ENCODE assay signal across 9 cellular contexts in genomic region chr9:84670106-84670800, GRCh38. TPM values are rescaled to one million over a fixed set of nuclear protein-coding genes. Genes with fewer than 3 reads are reported as not detected.
A peak's percentile ranks its signal among the peaks of the same experiment; 100 is the strongest.
DNase-seq lines count a peak whose midpoint lies in the region; ATAC-seq and TF ChIP-seq lines count a peak whose summit lies in the region.
"Had no signal": no experiment of that assay in that cellular context is flagged by ENCODE, and none has a peak within 500 bp of the region (broad histone marks: within the 10 kb centered on the region; RNA-seq: fewer than 3 reads in every experiment).

No MANE protein-coding gene starts in this region.

- H3F3A ChIP-seq in MM.1S (ENCODE audit: insufficient read depth, low read length), result peaks cover 4% of the 10 kb centered on the region; the same call in 1 of the 2 replicates

- H4K20me1 ChIP-seq in MM.1S (ENCODE audit: insufficient read depth, low read length) (no peaks in the 10 kb centered on the region), fibroblast of lung (ENCODE audit: control insufficient read depth, extremely low read depth, insufficient read depth, low read length) (no peaks in the 10 kb centered on the region)

- no peak overlapping the region for H3K4me3 ChIP-seq in CD4-positive, alpha-beta memory T cell (ENCODE audit: low read length in 2 of 2)
- H3K4me3 ChIP-seq in MM.1S (ENCODE audit: low read length) (peak overlapping the region; percentile 85), fibroblast of lung (replicated peaks in 1 of 4; ENCODE audit: control extremely low read depth in 1 of 4, insufficient read depth in 1 of 4, low read depth in 3 of 4, low read length in 4 of 4) (peak overlapping the region in 1 of 4 experiments; percentile 54)

- peaks cover 0 to 6% (median 2%) of the 10 kb centered on the region in 8 donors for H3K9me3 Mint-ChIP-seq in CD4-positive, alpha-beta memory T cell
- peaks cover 3% of the 10 kb centered on the region for H3K9me3 Mint-ChIP-seq in activated naive CD8-positive, alpha-beta T cell treated with anti-CD3 and anti-CD28 coated beads, Interleukin-2, amount 50 U/mL, for 24 hours
- H3K9me3 Mint-ChIP-seq: activated T-helper 2 cell treated with anti-CD3 and anti-CD28 coated beads, Interferon-gamma antibody, Interleukin-2, Interleukin-4, amounts not matched to agents 10 μg/mL and 5 μg/mL and 100 μg/mL, durations not matched to agents 14 hours and 24 hours and 36 hours had no signal

- POLR2A ChIA-PET in CD4-positive, alpha-beta memory T cell (lab: Charles Lee; ENCODE audit: partially characterized antibody), result no interaction called here

- H3K36me3 Mint-ChIP-seq in CD4-positive, alpha-beta memory T cell, result no peaks in the 10 kb centered on the region
- no peaks in the 10 kb centered on the region for H3K36me3 Mint-ChIP-seq in activated naive CD8-positive, alpha-beta T cell treated with anti-CD3 and anti-CD28 coated beads, Interleukin-2, amount 50 U/mL, for 24 hours (ENCODE audit: low read depth)

- H3K9me3 ChIP-seq in CD4-positive, alpha-beta memory T cell (ENCODE audit: control insufficient read depth in 1 of 2, low read length in 2 of 2), result no peaks in the 10 kb centered on the region
- H3K9me3 ChIP-seq in MM.1S (replicated peaks; ENCODE audit: insufficient read depth, low read length), result no peaks in the 10 kb centered on the region
- no peaks in the 10 kb centered on the region for H3K9me3 ChIP-seq in fibroblast of lung (ENCODE audit: control insufficient read depth, insufficient read depth, low read depth, low read length)

- H2AFZ ChIP-seq in MM.1S (ENCODE audit: low read length) (peak overlapping the region; percentile 87), fibroblast of lung (ENCODE audit: low read length) (no peak overlapping the region)

- no peaks in the 10 kb centered on the region for H3K36me3 ChIP-seq in CD4-positive, alpha-beta memory T cell (ENCODE audit: insufficient read depth, low read length)
- H3K36me3 ChIP-seq in MM.1S (replicated peaks; ENCODE audit: insufficient read depth, low read length) (no peaks in the 10 kb centered on the region), fibroblast of lung (ENCODE audit: control insufficient read depth, insufficient read depth, low read length) (no peaks in the 10 kb centered on the region)

- intact Hi-C loops in CD4-positive, alpha-beta memory T cell (cut with micrococcal nuclease), result no loop called here

- H3K9me2 ChIP-seq in MM.1S (replicated peaks; ENCODE audit: insufficient read depth, low read length), result no peaks in the 10 kb centered on the region

- no peak overlapping the region for H3K27ac ChIP-seq in CD4-positive, alpha-beta memory T cell (ENCODE audit: low read depth, low read length)
- H3K27ac ChIP-seq in MM.1S (ENCODE audit: low read length), result no peak overlapping the region
- no peak overlapping the region for H3K27ac ChIP-seq in fibroblast of lung (ENCODE audit: insufficient read depth, low read length)

- H3K9ac ChIP-seq in MM.1S (ENCODE audit: low read length), result no peak overlapping the region; the same call in 1 of the 2 replicates
- no peak overlapping the region for H3K9ac ChIP-seq in fibroblast of lung (ENCODE audit: insufficient read depth, low read length)

- peak overlapping the region; percentile 90 for H3K4me2 ChIP-seq in MM.1S (ENCODE audit: low read depth, low read length)
- peak overlapping the region; percentile 75 for H3K4me2 ChIP-seq in fibroblast of lung (ENCODE audit: extremely low read depth, insufficient read depth, low read length)

- H3K79me2 ChIP-seq in MM.1S (ENCODE audit: low read length), result no peaks in the 10 kb centered on the region
- H3K79me2 ChIP-seq in fibroblast of lung (ENCODE audit: control insufficient read depth, insufficient read depth, low read length), result no peaks in the 10 kb centered on the region

- no peak for ATAC-seq in HG03139 (IDR thresholded peaks at IDR 0.05; ENCODE audit: unreplicated experiment)
- no peak for ATAC-seq in activated naive CD8-positive, alpha-beta T cell treated with anti-CD3 and anti-CD28 coated beads, Interleukin-2, amount 50 U/mL, for 24 hours

- H3K27ac Mint-ChIP-seq in CD4-positive, alpha-beta memory T cell, result no peak overlapping the region
- no peak overlapping the region for H3K27ac Mint-ChIP-seq in activated naive CD8-positive, alpha-beta T cell treated with anti-CD3 and anti-CD28 coated beads, Interleukin-2, amount 50 U/mL, for 24 hours
- H3K27ac Mint-ChIP-seq: activated T-helper 2 cell treated with anti-CD3 and anti-CD28 coated beads, Interferon-gamma antibody, Interleukin-2, Interleukin-4, amounts not matched to agents 10 μg/mL and 5 μg/mL and 100 μg/mL, durations not matched to agents 14 hours and 24 hours and 36 hours had no signal

- H3K4me1 ChIP-seq in CD4-positive, alpha-beta memory T cell (ENCODE audit: insufficient read depth, low read length), result peaks cover 22% of the 10 kb centered on the region
- no peaks in the 10 kb centered on the region for H3K4me1 ChIP-seq in MM.1S (ENCODE audit: low read length)
- H3K4me1 ChIP-seq in fibroblast of lung (ENCODE audit: control insufficient read depth, extremely low read depth, insufficient read depth, low read length), result no peaks in the 10 kb centered on the region

- TF ChIP-seq CTCF in MM.1S (IDR thresholded peaks at IDR 0.05; ENCODE audit: low read length) (no peak), fibroblast of lung (conservative IDR thresholded peaks at IDR 0.05 in 1 of 2, IDR thresholded peaks at IDR 0.05 in 1 of 2; ENCODE audit: low read depth in 1 of 2, low read length in 2 of 2) (no peak)

- H3K4me3 Mint-ChIP-seq in CD4-positive, alpha-beta memory T cell, result peak overlapping the region in 6 of 8 donors; percentile 19 to 67 (median 34)
- no peak overlapping the region for H3K4me3 Mint-ChIP-seq in activated naive CD8-positive, alpha-beta T cell treated with anti-CD3 and anti-CD28 coated beads, Interleukin-2, amount 50 U/mL, for 24 hours

- CTCF ChIA-PET in CD4-positive, alpha-beta memory T cell (lab: Charles Lee; ENCODE audit: partially characterized antibody), result no interaction called here

- peaks cover 4% of the 10 kb centered on the region for H3K27me3 ChIP-seq in CD4-positive, alpha-beta memory T cell (ENCODE audit: insufficient read depth, low read length)
- H3K27me3 ChIP-seq in MM.1S (replicated peaks; ENCODE audit: insufficient read depth, low read length) (0 out of 2 replicates have a peak, but pooled peaks cover 8% of the 10 kb centered on the region), fibroblast of lung (ENCODE audit: control insufficient read depth, insufficient read depth, low read length) (peaks cover 23% of the 10 kb centered on the region)

- DNase-seq in CD4-positive, alpha-beta memory T cell, result peak in 1 of 5 donors; percentile 27
- DNase-seq in MM.1S (peak; percentile 32), fibroblast of lung (ENCODE audit: low read depth in 2 of 2) (peak in 1 of 2 donors; percentile 21), occipital lobe (lab: John Stamatoyannopoulos, UW) (peak; percentile 49), LoVo (ENCODE audit: low spot score) (no peak), DMS53 treated with DMSO at 0.1 percent for 48 hours (lab: John Stamatoyannopoulos, UW; ENCODE audit: unreplicated experiment) (no peak)
- no peak for DNase-seq in activated naive CD8-positive, alpha-beta T cell treated with anti-CD3 and anti-CD28 coated beads, Interleukin-2, amount 50 U/mL, for 24 hours

- H3K27me3 Mint-ChIP-seq in CD4-positive, alpha-beta memory T cell, result peaks cover 26 to 39% of the 10 kb centered on the region in 2 donors
- peaks cover 65% of the 10 kb centered on the region for H3K27me3 Mint-ChIP-seq in activated naive CD8-positive, alpha-beta T cell treated with anti-CD3 and anti-CD28 coated beads, Interleukin-2, amount 50 U/mL, for 24 hours

- peaks cover 6 to 28% (median 14%) of the 10 kb centered on the region in 4 donors for H3K4me1 Mint-ChIP-seq in CD4-positive, alpha-beta memory T cell
- H3K4me1 Mint-ChIP-seq in activated naive CD8-positive, alpha-beta T cell treated with anti-CD3 and anti-CD28 coated beads, Interleukin-2, amount 50 U/mL, for 24 hours, result peaks cover 15% of the 10 kb centered on the region

RNA-seq across cellular contexts. Expression of gene NTRK2, which starts 0.7 kb away (rescaled TPM):
- under 1 TPM; 0.11 to 0.12 TPM for total RNA-seq in CD4-positive, alpha-beta memory T cell
- polyA plus RNA-seq in CD4-positive, alpha-beta memory T cell, result under 1 TPM in 1 of 2 donors, not detected in 1; 0.18 TPM
- total RNA-seq in fibroblast of lung, result 0.26 and 0.66 TPM in 2 replicates
- polyA plus RNA-seq in fibroblast of lung, result 0.70 and 1.1 TPM in 2 replicates
- 0.25 and 0.45 TPM in 2 replicates for polyA plus RNA-seq in fibroblast of lung (2012)
- 0.75 and 1.1 TPM in 2 replicates for polyA minus RNA-seq in fibroblast of lung (ENCODE audit: low replicate concordance)
- 266 TPM for total RNA-seq in occipital lobe

Comparison
In these comparisons a context has a peak if more than half of its experiments do, and no peak if none do; other contexts are left out.
1. DNase-seq: peak in MM.1S (single experiment) and occipital lobe (single experiment); none in LoVo (single experiment), activated naive CD8-positive, alpha-beta T cell treated with anti-CD3 and anti-CD28 coated beads, Interleukin-2, amount 50 U/mL, for 24 hours (single experiment) and DMS53 treated with DMSO at 0.1 percent for 48 hours (single experiment).
2. RNA of gene NTRK2, which starts 0.7 kb away (total RNA-seq): 266 TPM in occipital lobe (single experiment); 0.26 to 0.66 TPM in fibroblast of lung and 0.11 to 0.12 TPM in CD4-positive, alpha-beta memory T cell; every median in the first group is over 100 times any median in the second.